ENCODE assay signal across 29 cellular contexts in genomic region chr12:24080465-24080864, GRCh38.
"Had no signal": no experiment of that assay in that cellular context is flagged by ENCODE, and none has a peak within 500 bp of the region (broad histone marks: within the 10 kb centered on the region; RNA-seq: fewer than 3 reads in every experiment).

No MANE protein-coding gene starts in this region.

- H3K9me3 Mint-ChIP-seq: mesothelial cell of epicardium; nephron progenitor cell; stimulated activated memory B cell treated with anti-CD40 and anti-IgM and Interleukin-4, amounts not matched to agents 10 μg/mL and 1 μg/mL and 100 μg/mL, for 72 hours had no signal

- H3K9me3 ChIP-seq: heart right ventricle, lower lobe of right lung, pancreas, prostate gland, stomach, testis, thyroid gland, transverse colon, upper lobe of left lung, vagina had no signal

- H3K4me1 ChIP-seq: heart right ventricle, lower lobe of right lung, pancreas, prostate gland, testis, transverse colon, upper lobe of left lung had no signal

- H3K4me1 Mint-ChIP-seq: natural killer cell; stimulated activated memory B cell treated with anti-CD40 and anti-IgM and Interleukin-4, amounts not matched to agents 10 μg/mL and 1 μg/mL and 100 μg/mL, for 72 hours had no signal

- DNase-seq: heart right ventricle; islet precursor cell; left ventricle myocardium superior; lower lobe of right lung; mammary epithelial cell; mesenchymal stem cell; naive B cell; natural killer cell; nephron progenitor cell; nucleus accumbens; pancreas; posterior cingulate gyrus; right cardiac atrium; stimulated activated CD4-positive, alpha-beta T cell treated with anti-CD3 and anti-CD28 coated beads, Interleukin-1b, Interleukin-23, amount 100 ng/mL, for 48 hours; stimulated activated CD4-positive, alpha-beta T cell treated with anti-CD3 and anti-CD28 coated beads, Interleukin-2, amount 100 ng/mL, for 48 hours; stimulated activated CD4-positive, alpha-beta T cell treated with anti-CD3 and anti-CD28 coated beads, Interleukin-4, amount 100 ng/mL, for 4 hours; stimulated activated CD8-positive, alpha-beta memory T cell treated with anti-CD3 and anti-CD28 coated beads, Interleukin-4, amount 100 ng/mL, for 48 hours; stimulated activated naive CD4-positive, alpha-beta T cell treated with Interleukin-2 at 50 U/mL for 16 hours; stomach; testis; thyroid gland; transverse colon; upper lobe of left lung had no signal

- H3K27ac ChIP-seq: heart right ventricle, hepatocyte, lower lobe of right lung, pancreas, prostate gland, stomach, testis, thyroid gland, transverse colon, upper lobe of left lung, vagina had no signal

- H3K36me3 ChIP-seq: heart right ventricle, lower lobe of right lung, pancreas, prostate gland, stomach, thyroid gland, transverse colon, upper lobe of left lung, vagina had no signal

- H3K4me3 Mint-ChIP-seq: mesothelial cell of epicardium; naive B cell; natural killer cell; nephron progenitor cell; stimulated activated memory B cell treated with anti-CD40 and anti-IgM and Interleukin-4, amounts not matched to agents 10 μg/mL and 1 μg/mL and 100 μg/mL, for 72 hours had no signal

- H3K27ac Mint-ChIP-seq: mesothelial cell of epicardium; naive B cell; natural killer cell; stimulated activated memory B cell treated with anti-CD40 and anti-IgM and Interleukin-4, amounts not matched to agents 10 μg/mL and 1 μg/mL and 100 μg/mL, for 72 hours had no signal

- H3K36me3 Mint-ChIP-seq: mesothelial cell of epicardium; naive B cell; natural killer cell; stimulated activated memory B cell treated with anti-CD40 and anti-IgM and Interleukin-4, amounts not matched to agents 10 μg/mL and 1 μg/mL and 100 μg/mL, for 72 hours had no signal

- H3K27me3 ChIP-seq: heart right ventricle, hepatocyte, stomach, testis, thyroid gland, transverse colon, upper lobe of left lung, vagina had no signal

- H3K27me3 Mint-ChIP-seq: stimulated activated memory B cell treated with anti-CD40 and anti-IgM and Interleukin-4, amounts not matched to agents 10 μg/mL and 1 μg/mL and 100 μg/mL, for 72 hours had no signal

- ATAC-seq: heart right ventricle; left ventricle myocardium superior; lower lobe of right lung; natural killer cell; pancreas; right cardiac atrium; stimulated activated memory B cell treated with anti-CD40 and anti-IgM and Interleukin-4, amounts not matched to agents 10 μg/mL and 1 μg/mL and 100 μg/mL, for 72 hours had no signal

- H3K4me3 ChIP-seq: heart right ventricle, hepatocyte, lower lobe of right lung, pancreas, prostate gland, smooth muscle cell, stomach, testis, thyroid gland, transverse colon, upper lobe of left lung, vagina had no signal
